ENCODE assay signal across 31 cellular contexts in genomic region chr2:121214296-121214695, GRCh38.
"Had no signal": no experiment of that assay in that cellular context is flagged by ENCODE, and none has a peak within 500 bp of the region (broad histone marks: within the 10 kb centered on the region; RNA-seq: fewer than 3 reads in every experiment).

No MANE protein-coding gene starts in this region.

- H3K27ac ChIP-seq: ascending aorta, breast epithelium, cardiac muscle cell, colonic mucosa, epithelial cell of prostate, esophagus squamous epithelium, gastroesophageal sphincter had no signal

- H3K9me3 ChIP-seq: ascending aorta, breast epithelium, colonic mucosa, esophagus squamous epithelium, gastroesophageal sphincter had no signal

- H3K27me3 ChIP-seq: ascending aorta, breast epithelium, cardiac muscle cell, colonic mucosa, esophagus squamous epithelium had no signal

- DNase-seq: activated CD4-positive, alpha-beta memory T cell treated with anti-CD3 and anti-CD28 coated beads for 36 hours; activated CD4-positive, alpha-beta T cell treated with anti-CD3 and anti-CD28 coated beads for 36 hours; activated CD4-positive, alpha-beta T cell treated with anti-CD3 and anti-CD28 coated beads, Interleukin-2, amount 10 ng/mL, durations not matched to agents 24 days and 14 days; activated CD4-positive, CD25-positive, alpha-beta regulatory T cell; activated CD4-positive, CD25-positive, alpha-beta regulatory T cell treated with anti-CD3 and anti-CD28 coated beads, Interleukin-2, amount 50 U/mL, for 72 hours; activated CD8-positive, alpha-beta memory T cell treated with anti-CD3 and anti-CD28 coated beads, Interleukin-2, amount 10 ng/mL, durations not matched to agents 7 days and 5 days; activated CD8-positive, alpha-beta memory T cell treated with anti-CD3 and anti-CD28 coated beads, Interleukin-2, amount 50 U/mL, for 4 hours; activated CD8-positive, alpha-beta T cell treated with anti-CD3 and anti-CD28 coated beads, Interleukin-2, amount 10 ng/mL, durations not matched to agents 7 days and 5 days; activated gamma-delta T cell; activated naive CD4-positive, alpha-beta T cell; activated naive CD4-positive, alpha-beta T cell treated with anti-CD3 and anti-CD28 coated beads, Interleukin-2, amount 10 ng/mL, durations not matched to agents 7 days and 5 days; activated naive CD8-positive, alpha-beta T cell treated with anti-CD3 and anti-CD28 coated beads, Interleukin-2, amount 10 ng/mL, durations not matched to agents 7 days and 5 days; activated T-cell treated with anti-CD3 and anti-CD28 coated beads, Interleukin-2, amount 50 U/mL, for 1 hour; activated T-cell treated with anti-CD3 and anti-CD28 coated beads, Interleukin-2, amount 50 U/mL, for 48 hours; central memory CD4-positive, alpha-beta T cell; cerebellar nuclear complex; colonic mucosa; effector CD8-positive, alpha-beta T cell; esophagus squamous epithelium; foreskin melanocyte; T-helper 1 cell; T-helper 17 cell; T1000 had no signal

- H3K4me3 ChIP-seq: ascending aorta, breast epithelium, cardiac muscle cell, colonic mucosa, esophagus squamous epithelium, gastroesophageal sphincter had no signal

- FAIRE-seq: endometrium, endothelial cell of umbilical vein had no signal

- ATAC-seq: activated CD4-positive, alpha-beta T cell treated with anti-CD3 and anti-CD28 coated beads for 36 hours; activated CD8-positive, alpha-beta memory T cell treated with anti-CD3 and anti-CD28 coated beads, Interleukin-2, amount 10 ng/mL, durations not matched to agents 7 days and 5 days; activated CD8-positive, alpha-beta T cell treated with anti-CD3 and anti-CD28 coated beads, Interleukin-2, amount 10 ng/mL, durations not matched to agents 7 days and 5 days; activated naive CD4-positive, alpha-beta T cell treated with anti-CD3 and anti-CD28 coated beads, Interleukin-2, amount 50 U/mL, for 72 hours; gastroesophageal sphincter; T-helper 17 cell had no signal

- H3K4me1 ChIP-seq: ascending aorta, breast epithelium, gastroesophageal sphincter had no signal

- H3K36me3 ChIP-seq: ascending aorta, breast epithelium, cardiac muscle cell, colonic mucosa, gastroesophageal sphincter had no signal
